Comparison of ENCODE assay signal across 22 cellular contexts in the genomic region with DNA sequence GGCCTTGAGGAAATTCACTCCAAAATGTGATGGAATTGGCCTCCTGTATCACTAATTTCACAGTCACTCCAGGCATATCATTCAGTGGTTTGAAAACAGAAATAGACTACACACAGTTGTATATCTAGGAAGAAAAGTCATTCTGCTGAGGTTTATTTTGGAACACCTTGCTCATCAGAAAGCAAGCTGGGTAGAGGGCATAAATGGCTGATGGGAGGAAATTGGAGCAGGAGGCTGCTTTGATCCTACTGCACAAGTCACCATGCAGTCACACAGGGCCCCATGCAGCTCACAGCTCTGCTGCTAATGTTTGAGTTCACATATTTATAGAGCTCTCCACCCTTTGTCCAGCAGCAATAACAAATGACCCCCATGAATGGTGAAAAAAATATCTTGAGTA.
"Had no signal": no experiment of that assay in that cellular context is flagged by ENCODE, and none has a peak within 500 bp of the region (broad histone marks: within the 10 kb centered on the region; RNA-seq: fewer than 3 reads in every experiment).

No MANE protein-coding gene starts in this region.

- ATAC-seq: activated CD4-positive, alpha-beta T cell treated with anti-CD3 and anti-CD28 coated beads for 36 hours; PC-3 had no signal

- H3K9me3 ChIP-seq: ascending aorta had no signal

- H3K4me2 ChIP-seq: KMS-11 had no signal

- H3K4me1 ChIP-seq: ascending aorta had no signal

- H3K4me3 Mint-ChIP-seq: activated CD4-positive, alpha-beta memory T cell treated with anti-CD3 and anti-CD28 coated beads, Interleukin-2, amount 10 ng/mL, durations not matched to agents 7 days and 5 days; activated CD4-positive, alpha-beta T cell treated with anti-CD3 and anti-CD28 coated beads for 36 hours had no signal

- H3K27me3 ChIP-seq: ascending aorta, brain microvascular endothelial cell, cardiac muscle cell had no signal

- H3K36me3 ChIP-seq: ascending aorta, brain microvascular endothelial cell, cardiac muscle cell had no signal

- H3K4me3 ChIP-seq: ascending aorta, cardiac muscle cell had no signal

- DNase-seq: activated CD4-positive, alpha-beta memory T cell treated with anti-CD3 and anti-CD28 coated beads, Interleukin-2, amount 10 ng/mL, durations not matched to agents 7 days and 5 days; activated CD4-positive, alpha-beta T cell treated with anti-CD3 and anti-CD28 coated beads for 36 hours; activated CD4-positive, alpha-beta T cell treated with anti-CD3 and anti-CD28 coated beads, Interleukin-2, amount 50 U/mL, for 1 hour; activated naive CD4-positive, alpha-beta T cell treated with anti-CD3 and anti-CD28 coated beads, Interleukin-2, amount 50 U/mL, for 16 hours; activated T-cell treated with anti-CD3 and anti-CD28 coated beads for 4 hours; amniotic stem cell; brain microvascular endothelial cell; MM.1S; NCI-H1105 treated with DMSO at 0.1 percent for 48 hours; NCI-H1436 treated with DMSO at 0.1 percent for 48 hours; NCI-H187; NCI-H2081; NCI-H510A treated with DMSO at 0.1 percent for 48 hours; NCI-H69; PC-3; SHP77 treated with DMSO at 0.1 percent for 48 hours; T-helper 2 cell; T1000 had no signal

- H3K27ac ChIP-seq: ascending aorta, brain microvascular endothelial cell, cardiac muscle cell, KMS-11, VCaP had no signal

- H3K9ac ChIP-seq: KMS-11 had no signal

- H3K27ac Mint-ChIP-seq: activated CD4-positive, alpha-beta memory T cell treated with anti-CD3 and anti-CD28 coated beads, Interleukin-2, amount 10 ng/mL, durations not matched to agents 7 days and 5 days; activated CD4-positive, alpha-beta T cell treated with anti-CD3 and anti-CD28 coated beads for 36 hours had no signal
